ENCODE assay signal across 9 cellular contexts in genomic region chr9:113416149-113416726, GRCh38. TPM values are rescaled to one million over a fixed set of nuclear protein-coding genes. Genes with fewer than 3 reads are reported as not detected.
DNase-seq lines count a peak whose midpoint lies in the region; ATAC-seq and TF ChIP-seq lines count a peak whose summit lies in the region.
"Had no signal": no experiment of that assay in that cellular context is flagged by ENCODE, and none has a peak within 500 bp of the region (broad histone marks: within the 10 kb centered on the region; RNA-seq: fewer than 3 reads in every experiment).

No MANE protein-coding gene starts in this region.

- H3K27ac ChIP-seq in GM23248 (no peak overlapping the region), osteoblast (ENCODE audit: low read depth, low read length) (no peak overlapping the region)

- H3K79me2 ChIP-seq in GM23248 (ENCODE audit: insufficient read depth) = no peaks in the 10 kb centered on the region
- H3K79me2 ChIP-seq in osteoblast (ENCODE audit: insufficient read depth, low read length) = no peaks in the 10 kb centered on the region

- H4K20me1 ChIP-seq in GM23248 (ENCODE audit: insufficient read depth) = no peaks in the 10 kb centered on the region
- no peaks in the 10 kb centered on the region for H4K20me1 ChIP-seq in osteoblast (ENCODE audit: insufficient read depth, low read length)

- H3K9me3 Mint-ChIP-seq in memory B cell (no peaks in the 10 kb centered on the region), HFFc6 (no peaks in the 10 kb centered on the region)

- no peak for TF ChIP-seq CTCF in osteoblast (IDR thresholded peaks at IDR 0.05; ENCODE audit: extremely low read depth, low read depth, low read length)
- TF ChIP-seq CTCF in HFFc6 (IDR thresholded peaks at IDR 0.05) = no peak

- in situ Hi-C loops in GM23248 (cut with MboI) = no loop called here

- no peaks in the 10 kb centered on the region for H3F3A ChIP-seq in GM23248 (ENCODE audit: insufficient read depth)

- H3K4me1 Mint-ChIP-seq in memory B cell (no peaks in the 10 kb centered on the region), HFFc6 (ENCODE audit: low read depth) (no peaks in the 10 kb centered on the region)

- H2AFZ ChIP-seq in GM23248 (peak overlapping the region; percentile 60; the same call in 1 of the 2 replicates), osteoblast (ENCODE audit: low read length) (no peak overlapping the region)

- H3K9me3 ChIP-seq in GM23248 (ENCODE audit: low read depth) = no peaks in the 10 kb centered on the region
- no peaks in the 10 kb centered on the region for H3K9me3 ChIP-seq in osteoblast (ENCODE audit: low read depth, low read length)

- H3K27ac Mint-ChIP-seq in memory B cell (no peak overlapping the region), HFFc6 (no peak overlapping the region)

- H3K9ac ChIP-seq in GM23248 = no peak overlapping the region

- no peaks in the 10 kb centered on the region for H3K9me2 ChIP-seq in GM23248 (ENCODE audit: insufficient read depth)

- H3K27me3 ChIP-seq in GM23248 (replicated peaks; ENCODE audit: insufficient read depth) (no peaks in the 10 kb centered on the region), osteoblast (ENCODE audit: insufficient read depth, low read length) (peaks cover 5% of the 10 kb centered on the region)

- H3K4me2 ChIP-seq in GM23248 (ENCODE audit: unreplicated experiment) = no peak overlapping the region
- no peak overlapping the region for H3K4me2 ChIP-seq in osteoblast (ENCODE audit: insufficient read depth, low read length)

- no peak for DNase-seq in GM23248
- DNase-seq in memory B cell (ENCODE audit: low spot score in 2 of 2) = peak; percentile 21 to 36
- DNase-seq in osteoblast (ENCODE audit: insufficient read length, low spot score, missing footprints) = no peak
- DNase-seq in NCI-H1092 treated with DMSO at 0.1 percent for 48 hours (lab: John Stamatoyannopoulos, UW) = no peak
- no peak for DNase-seq in HFFc6
- no peak for DNase-seq in mucosa of gallbladder (ENCODE audit: low spot score)
- DNase-seq: cerebellar nuclear complex had no signal

- H3K27me3 Mint-ChIP-seq in memory B cell = no peaks in the 10 kb centered on the region
- H3K27me3 Mint-ChIP-seq in HFFc6 (ENCODE audit: insufficient read depth) = no peaks in the 10 kb centered on the region

- H3K4me1 ChIP-seq in GM23248 (ENCODE audit: insufficient read depth) (peaks cover 3% of the 10 kb centered on the region), osteoblast (ENCODE audit: insufficient read depth, low read length) (no peaks in the 10 kb centered on the region)

- H3K4me3 ChIP-seq in GM23248 (no peak overlapping the region), osteoblast (ENCODE audit: insufficient read depth, low read length) (no peak overlapping the region)

- ATAC-seq in GM18870 (IDR thresholded peaks at IDR 0.05; ENCODE audit: unreplicated experiment) (peak; percentile 92), HG03571 (IDR thresholded peaks at IDR 0.05; ENCODE audit: unreplicated experiment) (peak; percentile 95), memory B cell (ENCODE audit: low read depth) (peak; percentile 100)

- H3K4me3 Mint-ChIP-seq in memory B cell (no peak overlapping the region), HFFc6 (no peak overlapping the region)

- WGBS in GM23248 (ENCODE audit: low coverage in 1 of 2, low lambda C conversion rate in 2 of 2, missing lambda C conversion rate in 2 of 2), 2 experiments = 50 to 53% methylated on average over 3 of the region's 3 CpGs

- no peaks in the 10 kb centered on the region for H3K36me3 Mint-ChIP-seq in memory B cell
- H3K36me3 Mint-ChIP-seq in HFFc6 (ENCODE audit: low read depth) = no peaks in the 10 kb centered on the region

- H3K36me3 ChIP-seq in GM23248 (ENCODE audit: low read depth) = no peaks in the 10 kb centered on the region
- no peaks in the 10 kb centered on the region for H3K36me3 ChIP-seq in osteoblast (ENCODE audit: insufficient read depth, low read length)

RNA-seq across cellular contexts. Expression of gene C9orf43, which starts 5.7 kb away (rescaled TPM):
- total RNA-seq in GM23248 (2014; rRNA removed; shearing (Covaris generic)) = 0.13 and 0.76 TPM in 2 replicates
- 0.42 and 0.59 TPM in 2 replicates for polyA plus RNA-seq in GM23248 (2016; fragmentation: Nextera tagmentation; extraction: Ambion mirVana)
- total RNA-seq in osteoblast (0.36 and 0.88 TPM in 2 replicates), mucosa of gallbladder (0.37 TPM)
- under 1 TPM; 0.27 to 0.73 (median 0.38) TPM for total RNA-seq in HFFc6 (2021; fragmentation: NEBNext Ultra II Directional; extraction: Animal tissue kit (Norgen Biotek cat#: 25700))

RNA-seq across cellular contexts. Expression of gene POLE3, which starts 5.8 kb away (rescaled TPM):
- 52.1 and 55.4 TPM in 2 replicates for total RNA-seq in GM23248 (2014; rRNA removed; shearing (Covaris generic))
- polyA plus RNA-seq in GM23248 (2016; fragmentation: Nextera tagmentation; extraction: Ambion mirVana) = 49.4 and 55.8 TPM in 2 replicates
- total RNA-seq in osteoblast = 30.8 and 34.5 TPM in 2 replicates
- total RNA-seq in HFFc6 (2021; fragmentation: NEBNext Ultra II Directional; extraction: Animal tissue kit (Norgen Biotek cat#: 25700)) = 10 to 100 TPM; 33.7 to 43.9 (median 37.9) TPM
- total RNA-seq in mucosa of gallbladder = 24.5 TPM

RNA-seq across cellular contexts. Expression of gene ALAD, which starts 15.2 kb away (rescaled TPM):
- 9.7 and 13.7 TPM in 2 replicates for total RNA-seq in GM23248 (2014; rRNA removed; shearing (Covaris generic))
- 18.5 and 18.7 TPM in 2 replicates for polyA plus RNA-seq in GM23248 (2016; fragmentation: Nextera tagmentation; extraction: Ambion mirVana)
- total RNA-seq in osteoblast (23.9 and 26.8 TPM in 2 replicates), mucosa of gallbladder (108 TPM)
- total RNA-seq in HFFc6 (2021; fragmentation: NEBNext Ultra II Directional; extraction: Animal tissue kit (Norgen Biotek cat#: 25700)) = 10 to 100 TPM; 27.8 to 31.0 (median 30.3) TPM

RNA-seq across cellular contexts. Expression of gene HDHD3, which starts 39.5 kb away (rescaled TPM):
- total RNA-seq in GM23248 (2014; rRNA removed; shearing (Covaris generic)) = 5.3 and 13.2 TPM in 2 replicates
- polyA plus RNA-seq in GM23248 (2016; fragmentation: Nextera tagmentation; extraction: Ambion mirVana) = 7.7 and 8.3 TPM in 2 replicates
- total RNA-seq in osteoblast (7.2 and 15.6 TPM in 2 replicates), mucosa of gallbladder (102 TPM)
- total RNA-seq in HFFc6 (2021; fragmentation: NEBNext Ultra II Directional; extraction: Animal tissue kit (Norgen Biotek cat#: 25700)) = 1 to 10 TPM; 3.3 to 4.8 (median 3.8) TPM

RNA-seq across cellular contexts. Expression of gene RGS3, which starts 47.3 kb away (rescaled TPM):
- 44.5 and 58.0 TPM in 2 replicates for total RNA-seq in GM23248 (2014; rRNA removed; shearing (Covaris generic))
- polyA plus RNA-seq in GM23248 (2016; fragmentation: Nextera tagmentation; extraction: Ambion mirVana) = 48.6 and 54.8 TPM in 2 replicates
- total RNA-seq in osteoblast (77.4 and 99.3 TPM in 2 replicates), mucosa of gallbladder (142 TPM)
- 10 to 100 TPM; 49.7 to 57.0 (median 52.5) TPM for total RNA-seq in HFFc6 (2021; fragmentation: NEBNext Ultra II Directional; extraction: Animal tissue kit (Norgen Biotek cat#: 25700))

Comparison
In these comparisons a context has a peak if more than half of its experiments do, and no peak if none do; other contexts are left out.
1. DNase-seq: peak in memory B cell (2 of 2); none in GM23248 (single experiment), osteoblast (single experiment), NCI-H1092 treated with DMSO at 0.1 percent for 48 hours (single experiment), HFFc6 (single experiment) and mucosa of gallbladder (single experiment).
2. Peak in every context shown above with its lines, with median percentiles within 50 percentile points of each other: ATAC-seq.